1 cellular context compared by ENCODE assay signal in the genomic region with DNA sequence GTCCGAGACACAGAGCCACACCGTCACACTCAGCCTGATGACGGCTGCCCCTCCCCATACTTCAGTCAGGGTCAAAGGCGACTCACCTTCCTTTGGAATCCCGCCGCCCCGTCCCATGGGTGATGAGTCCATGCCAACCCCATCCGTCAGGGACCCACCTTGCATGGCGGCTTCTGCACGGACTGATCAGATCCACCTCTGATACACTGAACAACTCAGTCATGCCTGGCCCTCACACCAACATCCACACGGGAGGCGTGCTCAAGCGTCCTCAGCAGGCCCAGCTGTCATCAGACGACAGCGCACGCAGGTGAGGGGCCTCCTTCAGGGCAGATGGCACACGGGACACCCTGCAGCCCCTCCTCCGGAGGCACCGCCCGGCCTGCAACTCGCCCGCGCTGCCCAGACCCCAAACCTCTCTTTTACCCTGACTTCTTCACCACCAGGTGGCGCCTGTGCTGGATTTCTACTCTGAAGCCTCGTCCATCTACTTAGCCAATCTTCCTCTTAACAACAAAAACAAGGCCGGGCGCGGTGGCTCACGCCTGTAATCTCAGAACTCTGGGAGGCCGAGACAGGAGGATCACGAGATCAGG.
A peak's percentile ranks its signal among the peaks of the same experiment; 100 is the strongest.
TF ChIP-seq lines count a peak whose summit lies in the region.

No MANE protein-coding gene starts in this region.

TF ChIP-seq in HepG2, 621 proteins besides CTCF, POLR2A, EP300 and RAD21 (continued from another document):
- TF ChIP-seq, protein P1, sequence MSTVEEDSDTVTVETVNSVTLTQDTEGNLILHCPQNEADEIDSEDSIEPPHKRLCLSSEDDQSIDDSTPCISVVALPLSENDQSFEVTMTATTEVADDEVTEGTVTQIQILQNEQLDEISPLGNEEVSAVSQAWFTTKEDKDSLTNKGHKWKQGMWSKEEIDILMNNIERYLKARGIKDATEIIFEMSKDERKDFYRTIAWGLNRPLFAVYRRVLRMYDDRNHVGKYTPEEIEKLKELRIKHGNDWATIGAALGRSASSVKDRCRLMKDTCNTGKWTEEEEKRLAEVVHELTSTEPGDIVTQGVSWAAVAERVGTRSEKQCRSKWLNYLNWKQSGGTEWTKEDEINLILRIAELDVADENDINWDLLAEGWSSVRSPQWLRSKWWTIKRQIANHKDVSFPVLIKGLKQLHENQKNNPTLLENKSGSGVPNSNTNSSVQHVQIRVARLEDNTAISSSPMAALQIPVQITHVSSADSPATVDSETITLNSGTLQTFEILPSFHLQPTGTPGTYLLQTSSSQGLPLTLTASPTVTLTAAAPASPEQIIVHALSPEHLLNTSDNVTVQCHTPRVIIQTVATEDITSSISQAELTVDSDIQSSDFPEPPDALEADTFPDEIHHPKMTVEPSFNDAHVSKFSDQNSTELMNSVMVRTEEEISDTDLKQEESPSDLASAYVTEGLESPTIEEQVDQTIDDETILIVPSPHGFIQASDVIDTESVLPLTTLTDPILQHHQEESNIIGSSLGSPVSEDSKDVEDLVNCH (CRISPR knock-in tag; IDR thresholded peaks at IDR 0.05): no peak
- TF ChIP-seq, protein P2, sequence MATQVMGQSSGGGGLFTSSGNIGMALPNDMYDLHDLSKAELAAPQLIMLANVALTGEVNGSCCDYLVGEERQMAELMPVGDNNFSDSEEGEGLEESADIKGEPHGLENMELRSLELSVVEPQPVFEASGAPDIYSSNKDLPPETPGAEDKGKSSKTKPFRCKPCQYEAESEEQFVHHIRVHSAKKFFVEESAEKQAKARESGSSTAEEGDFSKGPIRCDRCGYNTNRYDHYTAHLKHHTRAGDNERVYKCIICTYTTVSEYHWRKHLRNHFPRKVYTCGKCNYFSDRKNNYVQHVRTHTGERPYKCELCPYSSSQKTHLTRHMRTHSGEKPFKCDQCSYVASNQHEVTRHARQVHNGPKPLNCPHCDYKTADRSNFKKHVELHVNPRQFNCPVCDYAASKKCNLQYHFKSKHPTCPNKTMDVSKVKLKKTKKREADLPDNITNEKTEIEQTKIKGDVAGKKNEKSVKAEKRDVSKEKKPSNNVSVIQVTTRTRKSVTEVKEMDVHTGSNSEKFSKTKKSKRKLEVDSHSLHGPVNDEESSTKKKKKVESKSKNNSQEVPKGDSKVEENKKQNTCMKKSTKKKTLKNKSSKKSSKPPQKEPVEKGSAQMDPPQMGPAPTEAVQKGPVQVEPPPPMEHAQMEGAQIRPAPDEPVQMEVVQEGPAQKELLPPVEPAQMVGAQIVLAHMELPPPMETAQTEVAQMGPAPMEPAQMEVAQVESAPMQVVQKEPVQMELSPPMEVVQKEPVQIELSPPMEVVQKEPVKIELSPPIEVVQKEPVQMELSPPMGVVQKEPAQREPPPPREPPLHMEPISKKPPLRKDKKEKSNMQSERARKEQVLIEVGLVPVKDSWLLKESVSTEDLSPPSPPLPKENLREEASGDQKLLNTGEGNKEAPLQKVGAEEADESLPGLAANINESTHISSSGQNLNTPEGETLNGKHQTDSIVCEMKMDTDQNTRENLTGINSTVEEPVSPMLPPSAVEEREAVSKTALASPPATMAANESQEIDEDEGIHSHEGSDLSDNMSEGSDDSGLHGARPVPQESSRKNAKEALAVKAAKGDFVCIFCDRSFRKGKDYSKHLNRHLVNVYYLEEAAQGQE (IDR thresholded peaks at IDR 0.05; ENCODE audit: borderline replicate concordance in 1 of 2, low read depth in 1 of 2, low read length in 2 of 2): no peak
- TF ChIP-seq SMC3 (IDR thresholded peaks at IDR 0.05; ENCODE audit: low read length) (peak; percentile 50), HMG20A (CRISPR knock-in tag; IDR thresholded peaks at IDR 0.05; ENCODE audit: borderline replicate concordance) (no peak), ZNF570 (CRISPR knock-in tag; IDR thresholded peaks at IDR 0.05; ENCODE audit: borderline replicate concordance) (no peak), SOX5 (CRISPR knock-in tag; IDR thresholded peaks at IDR 0.05; ENCODE audit: borderline replicate concordance) (no peak), ATM (IDR thresholded peaks at IDR 0.05; ENCODE audit: borderline replicate concordance) (no peak), AGO1 (IDR thresholded peaks at IDR 0.05; ENCODE audit: low read depth, low read length, poor library complexity, severe bottlenecking) (no peak), TBL1XR1 (IDR thresholded peaks at IDR 0.05; ENCODE audit: borderline replicate concordance, low read length, partially characterized antibody) (no peak), NFIC (IDR thresholded peaks at IDR 0.05; ENCODE audit: low read length) (no peak), ZSCAN29 (CRISPR knock-in tag; conservative IDR thresholded peaks at IDR 0.05) (no peak), ZNF225 (CRISPR knock-in tag; IDR thresholded peaks at IDR 0.05) (no peak), RORA (CRISPR knock-in tag; IDR thresholded peaks at IDR 0.05) (no peak)
- TF ChIP-seq, protein P3, sequence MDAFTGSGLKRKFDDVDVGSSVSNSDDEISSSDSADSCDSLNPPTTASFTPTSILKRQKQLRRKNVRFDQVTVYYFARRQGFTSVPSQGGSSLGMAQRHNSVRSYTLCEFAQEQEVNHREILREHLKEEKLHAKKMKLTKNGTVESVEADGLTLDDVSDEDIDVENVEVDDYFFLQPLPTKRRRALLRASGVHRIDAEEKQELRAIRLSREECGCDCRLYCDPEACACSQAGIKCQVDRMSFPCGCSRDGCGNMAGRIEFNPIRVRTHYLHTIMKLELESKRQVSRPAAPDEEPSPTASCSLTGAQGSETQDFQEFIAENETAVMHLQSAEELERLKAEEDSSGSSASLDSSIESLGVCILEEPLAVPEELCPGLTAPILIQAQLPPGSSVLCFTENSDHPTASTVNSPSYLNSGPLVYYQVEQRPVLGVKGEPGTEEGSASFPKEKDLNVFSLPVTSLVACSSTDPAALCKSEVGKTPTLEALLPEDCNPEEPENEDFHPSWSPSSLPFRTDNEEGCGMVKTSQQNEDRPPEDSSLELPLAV (CRISPR knock-in tag; conservative IDR thresholded peaks at IDR 0.05; ENCODE audit: low read depth): no peak
- TF ChIP-seq, protein P4, sequence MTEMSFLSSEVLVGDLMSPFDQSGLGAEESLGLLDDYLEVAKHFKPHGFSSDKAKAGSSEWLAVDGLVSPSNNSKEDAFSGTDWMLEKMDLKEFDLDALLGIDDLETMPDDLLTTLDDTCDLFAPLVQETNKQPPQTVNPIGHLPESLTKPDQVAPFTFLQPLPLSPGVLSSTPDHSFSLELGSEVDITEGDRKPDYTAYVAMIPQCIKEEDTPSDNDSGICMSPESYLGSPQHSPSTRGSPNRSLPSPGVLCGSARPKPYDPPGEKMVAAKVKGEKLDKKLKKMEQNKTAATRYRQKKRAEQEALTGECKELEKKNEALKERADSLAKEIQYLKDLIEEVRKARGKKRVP (CRISPR knock-in tag; IDR thresholded peaks at IDR 0.05): no peak
- TF ChIP-seq, protein P5, sequence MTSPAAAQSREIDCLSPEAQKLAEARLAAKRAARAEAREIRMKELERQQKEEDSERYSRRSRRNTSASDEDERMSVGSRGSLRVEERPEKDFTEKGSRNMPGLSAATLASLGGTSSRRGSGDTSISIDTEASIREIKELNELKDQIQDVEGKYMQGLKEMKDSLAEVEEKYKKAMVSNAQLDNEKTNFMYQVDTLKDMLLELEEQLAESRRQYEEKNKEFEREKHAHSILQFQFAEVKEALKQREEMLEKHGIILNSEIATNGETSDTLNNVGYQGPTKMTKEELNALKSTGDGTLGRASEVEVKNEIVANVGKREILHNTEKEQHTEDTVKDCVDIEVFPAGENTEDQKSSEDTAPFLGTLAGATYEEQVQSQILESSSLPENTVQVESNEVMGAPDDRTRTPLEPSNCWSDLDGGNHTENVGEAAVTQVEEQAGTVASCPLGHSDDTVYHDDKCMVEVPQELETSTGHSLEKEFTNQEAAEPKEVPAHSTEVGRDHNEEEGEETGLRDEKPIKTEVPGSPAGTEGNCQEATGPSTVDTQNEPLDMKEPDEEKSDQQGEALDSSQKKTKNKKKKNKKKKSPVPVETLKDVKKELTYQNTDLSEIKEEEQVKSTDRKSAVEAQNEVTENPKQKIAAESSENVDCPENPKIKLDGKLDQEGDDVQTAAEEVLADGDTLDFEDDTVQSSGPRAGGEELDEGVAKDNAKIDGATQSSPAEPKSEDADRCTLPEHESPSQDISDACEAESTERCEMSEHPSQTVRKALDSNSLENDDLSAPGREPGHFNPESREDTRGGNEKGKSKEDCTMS (CRISPR knock-in tag; conservative IDR thresholded peaks at IDR 0.05): no peak
- TF ChIP-seq, protein P6, sequence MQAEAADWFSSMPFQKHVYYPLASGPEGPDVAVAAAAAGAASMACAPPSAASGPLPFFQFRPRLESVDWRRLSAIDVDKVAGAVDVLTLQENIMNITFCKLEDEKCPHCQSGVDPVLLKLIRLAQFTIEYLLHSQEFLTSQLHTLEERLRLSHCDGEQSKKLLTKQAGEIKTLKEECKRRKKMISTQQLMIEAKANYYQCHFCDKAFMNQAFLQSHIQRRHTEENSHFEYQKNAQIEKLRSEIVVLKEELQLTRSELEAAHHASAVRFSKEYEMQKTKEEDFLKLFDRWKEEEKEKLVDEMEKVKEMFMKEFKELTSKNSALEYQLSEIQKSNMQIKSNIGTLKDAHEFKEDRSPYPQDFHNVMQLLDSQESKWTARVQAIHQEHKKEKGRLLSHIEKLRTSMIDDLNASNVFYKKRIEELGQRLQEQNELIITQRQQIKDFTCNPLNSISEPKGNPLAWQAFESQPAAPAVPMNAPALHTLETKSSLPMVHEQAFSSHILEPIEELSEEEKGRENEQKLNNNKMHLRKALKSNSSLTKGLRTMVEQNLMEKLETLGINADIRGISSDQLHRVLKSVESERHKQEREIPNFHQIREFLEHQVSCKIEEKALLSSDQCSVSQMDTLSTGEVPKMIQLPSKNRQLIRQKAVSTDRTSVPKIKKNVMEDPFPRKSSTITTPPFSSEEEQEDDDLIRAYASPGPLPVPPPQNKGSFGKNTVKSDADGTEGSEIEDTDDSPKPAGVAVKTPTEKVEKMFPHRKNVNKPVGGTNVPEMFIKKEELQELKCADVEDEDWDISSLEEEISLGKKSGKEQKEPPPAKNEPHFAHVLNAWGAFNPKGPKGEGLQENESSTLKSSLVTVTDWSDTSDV (CRISPR knock-in tag; IDR thresholded peaks at IDR 0.05): 0 out of 2 replicates have a peak, but pooled peaks have one; percentile 25
